ENCODE assay signal across 15 cellular contexts in the genomic region with DNA sequence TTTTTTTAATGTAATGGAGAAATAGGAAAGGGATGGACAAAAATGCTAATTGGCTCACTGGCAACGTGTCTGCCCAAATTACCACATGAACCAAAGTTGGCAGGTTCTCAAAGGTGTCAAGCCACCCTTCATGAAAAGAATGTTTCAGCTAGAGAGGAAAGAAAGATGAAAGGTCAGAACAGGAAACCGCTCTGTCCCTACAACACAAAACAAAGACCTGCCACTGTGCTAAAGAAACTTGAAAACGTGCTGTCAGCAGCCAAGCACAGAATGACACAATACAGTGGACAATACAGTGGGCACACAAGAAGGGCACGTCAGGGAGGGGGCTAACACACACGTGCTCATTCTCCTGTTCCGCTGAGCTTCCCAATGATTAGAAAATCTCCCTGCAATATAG. TPM values are rescaled to one million over a fixed set of nuclear protein-coding genes. Genes with fewer than 3 reads are reported as not detected.
DNase-seq lines count a peak whose midpoint lies in the region; ATAC-seq and TF ChIP-seq lines count a peak whose summit lies in the region.
"Had no signal": no experiment of that assay in that cellular context is flagged by ENCODE, and none has a peak within 500 bp of the region (broad histone marks: within the 10 kb centered on the region; RNA-seq: fewer than 3 reads in every experiment).

No MANE protein-coding gene starts in this region.

- POLR2A ChIA-PET in activated CD4-positive, alpha-beta T cell treated with anti-CD3 and anti-CD28 coated beads, Interleukin-2, amount 10 ng/mL, durations not matched to agents 7 days and 5 days (lab: Charles Lee): no interaction called here

- DNase-seq in activated CD4-positive, alpha-beta T cell treated with anti-CD3 and anti-CD28 coated beads, Interleukin-2, amount 10 ng/mL, durations not matched to agents 7 days and 5 days: no peak
- no peak for DNase-seq in activated CD4-positive, alpha-beta T cell treated with anti-CD3 and anti-CD28 coated beads, Interleukin-2, amount 50 U/mL, for 1 hour
- DNase-seq in central memory CD8-positive, alpha-beta T cell (ENCODE audit: low spot score in 2 of 2): no peak
- DNase-seq in neural crest cell (ENCODE audit: low read depth, low spot score) (no peak), middle frontal gyrus (ENCODE audit: extremely low spot score, low spot score) (no peak)
- no peak for DNase-seq in stimulated activated CD4-positive, alpha-beta T cell treated with anti-CD3 and anti-CD28 coated beads, Interleukin-4, amount 100 ng/mL, for 24 hours
- DNase-seq: activated CD4-positive, alpha-beta T cell treated with anti-CD3 and anti-CD28 coated beads for 36 hours; activated T-cell treated with anti-CD3 and anti-CD28 coated beads, Interleukin-2, amount 50 U/mL, for 72 hours; MV-4-11; NCI-H2171 treated with DMSO at 0.1 percent for 48 hours; T-helper 9 cell; upper lobe of left lung had no signal

- H3K27ac Mint-ChIP-seq in activated CD4-positive, alpha-beta T cell treated with anti-CD3 and anti-CD28 coated beads, Interleukin-2, amount 10 ng/mL, durations not matched to agents 7 days and 5 days: peak overlapping the region; percentile 33
- H3K27ac Mint-ChIP-seq in central memory CD8-positive, alpha-beta T cell (ENCODE audit: low read depth): peak overlapping the region; percentile 14
- H3K27ac Mint-ChIP-seq in neural crest cell (ENCODE audit: unreplicated experiment): no peak overlapping the region
- H3K27ac Mint-ChIP-seq: activated CD4-positive, alpha-beta T cell treated with anti-CD3 and anti-CD28 coated beads for 36 hours; activated T-cell treated with anti-CD3 and anti-CD28 coated beads, Interleukin-2, amount 50 U/mL, for 72 hours; memory B cell had no signal

- no peak overlapping the region for H3K4me3 Mint-ChIP-seq in activated CD4-positive, alpha-beta T cell treated with anti-CD3 and anti-CD28 coated beads, Interleukin-2, amount 10 ng/mL, durations not matched to agents 7 days and 5 days
- peak overlapping the region; percentile 44 for H3K4me3 Mint-ChIP-seq in central memory CD8-positive, alpha-beta T cell
- H3K4me3 Mint-ChIP-seq in neural crest cell: peak overlapping the region; percentile 12
- H3K4me3 Mint-ChIP-seq: activated CD4-positive, alpha-beta T cell treated with anti-CD3 and anti-CD28 coated beads for 36 hours; activated T-cell treated with anti-CD3 and anti-CD28 coated beads, Interleukin-2, amount 50 U/mL, for 72 hours; memory B cell had no signal

- H3K9me3 Mint-ChIP-seq in activated CD4-positive, alpha-beta T cell treated with anti-CD3 and anti-CD28 coated beads, Interleukin-2, amount 10 ng/mL, durations not matched to agents 7 days and 5 days: no peaks in the 10 kb centered on the region
- no peaks in the 10 kb centered on the region for H3K9me3 Mint-ChIP-seq in central memory CD8-positive, alpha-beta T cell
- no peaks in the 10 kb centered on the region for H3K9me3 Mint-ChIP-seq in neural crest cell
- H3K9me3 Mint-ChIP-seq: activated T-cell treated with anti-CD3 and anti-CD28 coated beads, Interleukin-2, amount 50 U/mL, for 72 hours; memory B cell had no signal

- TF ChIP-seq RAD21 in Ishikawa (IDR thresholded peaks at IDR 0.05; ENCODE audit: low read depth): no peak

- no peak for TF ChIP-seq CTCF in neural crest cell (conservative IDR thresholded peaks at IDR 0.05)

- no peak for ATAC-seq in central memory CD8-positive, alpha-beta T cell (replicated peaks; ENCODE audit: extremely low read depth, poor library complexity, severe bottlenecking)
- ATAC-seq in GM19035 (IDR thresholded peaks at IDR 0.05; ENCODE audit: unreplicated experiment): no peak
- ATAC-seq: activated CD4-positive, alpha-beta T cell treated with anti-CD3 and anti-CD28 coated beads for 36 hours; activated T-cell treated with anti-CD3 and anti-CD28 coated beads, Interleukin-2, amount 50 U/mL, for 72 hours had no signal

- H3K36me3 Mint-ChIP-seq in activated CD4-positive, alpha-beta T cell treated with anti-CD3 and anti-CD28 coated beads, Interleukin-2, amount 10 ng/mL, durations not matched to agents 7 days and 5 days (ENCODE audit: low read depth): peaks cover 9% of the 10 kb centered on the region
- H3K36me3 Mint-ChIP-seq in central memory CD8-positive, alpha-beta T cell (ENCODE audit: insufficient read depth): peaks cover 13% of the 10 kb centered on the region
- peaks cover 7% of the 10 kb centered on the region for H3K36me3 Mint-ChIP-seq in neural crest cell (ENCODE audit: low read depth)

- H3K4me1 Mint-ChIP-seq in activated CD4-positive, alpha-beta T cell treated with anti-CD3 and anti-CD28 coated beads, Interleukin-2, amount 10 ng/mL, durations not matched to agents 7 days and 5 days: peaks cover 49% of the 10 kb centered on the region
- H3K4me1 Mint-ChIP-seq in central memory CD8-positive, alpha-beta T cell: peaks cover 49% of the 10 kb centered on the region
- H3K4me1 Mint-ChIP-seq in neural crest cell: peaks cover 47% of the 10 kb centered on the region

- TF ChIP-seq EP300 in Ishikawa (IDR thresholded peaks at IDR 0.05; ENCODE audit: borderline replicate concordance): no peak

- no peaks in the 10 kb centered on the region for H3K27me3 Mint-ChIP-seq in activated CD4-positive, alpha-beta T cell treated with anti-CD3 and anti-CD28 coated beads, Interleukin-2, amount 10 ng/mL, durations not matched to agents 7 days and 5 days
- no peaks in the 10 kb centered on the region for H3K27me3 Mint-ChIP-seq in central memory CD8-positive, alpha-beta T cell
- peaks cover 26% of the 10 kb centered on the region for H3K27me3 Mint-ChIP-seq in neural crest cell (ENCODE audit: low read depth)
- H3K27me3 Mint-ChIP-seq: activated CD4-positive, alpha-beta T cell treated with anti-CD3 and anti-CD28 coated beads for 36 hours; memory B cell had no signal

- CTCF ChIA-PET in activated CD4-positive, alpha-beta T cell treated with anti-CD3 and anti-CD28 coated beads, Interleukin-2, amount 10 ng/mL, durations not matched to agents 7 days and 5 days (lab: Charles Lee): interaction anchor here (0.8 to 1.6 kb wide), 4 partner anchors 11 to 311 kb away, joined by 3 read pairs; no protein-coding TSS in a partner anchor

TF ChIP-seq in Ishikawa, 13 proteins besides CTCF, POLR2A, EP300 and RAD21:
- TF ChIP-seq, protein P1, sequence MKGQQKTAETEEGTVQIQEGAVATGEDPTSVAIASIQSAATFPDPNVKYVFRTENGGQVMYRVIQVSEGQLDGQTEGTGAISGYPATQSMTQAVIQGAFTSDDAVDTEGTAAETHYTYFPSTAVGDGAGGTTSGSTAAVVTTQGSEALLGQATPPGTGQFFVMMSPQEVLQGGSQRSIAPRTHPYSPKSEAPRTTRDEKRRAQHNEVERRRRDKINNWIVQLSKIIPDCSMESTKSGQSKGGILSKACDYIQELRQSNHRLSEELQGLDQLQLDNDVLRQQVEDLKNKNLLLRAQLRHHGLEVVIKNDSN (IDR thresholded peaks at IDR 0.05): no peak
- TF ChIP-seq YY1 (IDR thresholded peaks at IDR 0.05; ENCODE audit: low read depth): no peak
- TF ChIP-seq, protein P2, sequence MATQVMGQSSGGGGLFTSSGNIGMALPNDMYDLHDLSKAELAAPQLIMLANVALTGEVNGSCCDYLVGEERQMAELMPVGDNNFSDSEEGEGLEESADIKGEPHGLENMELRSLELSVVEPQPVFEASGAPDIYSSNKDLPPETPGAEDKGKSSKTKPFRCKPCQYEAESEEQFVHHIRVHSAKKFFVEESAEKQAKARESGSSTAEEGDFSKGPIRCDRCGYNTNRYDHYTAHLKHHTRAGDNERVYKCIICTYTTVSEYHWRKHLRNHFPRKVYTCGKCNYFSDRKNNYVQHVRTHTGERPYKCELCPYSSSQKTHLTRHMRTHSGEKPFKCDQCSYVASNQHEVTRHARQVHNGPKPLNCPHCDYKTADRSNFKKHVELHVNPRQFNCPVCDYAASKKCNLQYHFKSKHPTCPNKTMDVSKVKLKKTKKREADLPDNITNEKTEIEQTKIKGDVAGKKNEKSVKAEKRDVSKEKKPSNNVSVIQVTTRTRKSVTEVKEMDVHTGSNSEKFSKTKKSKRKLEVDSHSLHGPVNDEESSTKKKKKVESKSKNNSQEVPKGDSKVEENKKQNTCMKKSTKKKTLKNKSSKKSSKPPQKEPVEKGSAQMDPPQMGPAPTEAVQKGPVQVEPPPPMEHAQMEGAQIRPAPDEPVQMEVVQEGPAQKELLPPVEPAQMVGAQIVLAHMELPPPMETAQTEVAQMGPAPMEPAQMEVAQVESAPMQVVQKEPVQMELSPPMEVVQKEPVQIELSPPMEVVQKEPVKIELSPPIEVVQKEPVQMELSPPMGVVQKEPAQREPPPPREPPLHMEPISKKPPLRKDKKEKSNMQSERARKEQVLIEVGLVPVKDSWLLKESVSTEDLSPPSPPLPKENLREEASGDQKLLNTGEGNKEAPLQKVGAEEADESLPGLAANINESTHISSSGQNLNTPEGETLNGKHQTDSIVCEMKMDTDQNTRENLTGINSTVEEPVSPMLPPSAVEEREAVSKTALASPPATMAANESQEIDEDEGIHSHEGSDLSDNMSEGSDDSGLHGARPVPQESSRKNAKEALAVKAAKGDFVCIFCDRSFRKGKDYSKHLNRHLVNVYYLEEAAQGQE (IDR thresholded peaks at IDR 0.05; ENCODE audit: low read depth): no peak
- TF ChIP-seq TEAD4 (IDR thresholded peaks at IDR 0.05): no peak
- TF ChIP-seq, protein P3, sequence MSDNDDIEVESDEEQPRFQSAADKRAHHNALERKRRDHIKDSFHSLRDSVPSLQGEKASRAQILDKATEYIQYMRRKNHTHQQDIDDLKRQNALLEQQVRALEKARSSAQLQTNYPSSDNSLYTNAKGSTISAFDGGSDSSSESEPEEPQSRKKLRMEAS (IDR thresholded peaks at IDR 0.05): peak; percentile 39; the same call in 1 of the 2 replicates
- TF ChIP-seq ZBTB7A (IDR thresholded peaks at IDR 0.05; ENCODE audit: low read depth): no peak
- TF ChIP-seq TCF12 (IDR thresholded peaks at IDR 0.05; ENCODE audit: low read depth): no peak
TF ChIP-seq in Ishikawa: peak in this region for 1.

RNA-seq across cellular contexts. Expression of a gene that starts 4.9 kb away (rescaled TPM):
- total RNA-seq in activated CD4-positive, alpha-beta T cell treated with anti-CD3 and anti-CD28 coated beads, Interleukin-2, amount 10 ng/mL, durations not matched to agents 7 days and 5 days: 10 to 100 TPM; 42.1 to 47.0 TPM
- 42.9 and 45.2 TPM in 2 replicates for total RNA-seq in neural crest cell
